ENCODE assay signal across 8 cellular contexts in genomic region chr7:2314209-2314955, GRCh38. TPM values are rescaled to one million over a fixed set of nuclear protein-coding genes. Genes with fewer than 3 reads are reported as not detected.
DNase-seq lines count a peak whose midpoint lies in the region; ATAC-seq and TF ChIP-seq lines count a peak whose summit lies in the region.

Gene SNX8, minus strand, starts transcription at chr7:2314441. Its CDS starts 20 bp downstream, at chr7:2314421.

- H3K36me3 ChIP-seq in left ventricle myocardium inferior: peaks cover 6% of the 10 kb centered on the region
- no peaks in the 10 kb centered on the region for H3K36me3 ChIP-seq in prostate gland

- H3K9me3 Mint-ChIP-seq in T-helper 1 cell treated with Interleukin-12 subunit alpha and Interleukin-12 subunit beta and Interleukin-4 antibody, amounts not matched to agents 30 μg/mL and 1 μg/mL, for 36 hours: no peaks in the 10 kb centered on the region

- TF ChIP-seq CTCF in left ventricle myocardium inferior (IDR thresholded peaks at IDR 0.05; ENCODE audit: borderline replicate concordance) (no peak), prostate gland (IDR thresholded peaks at IDR 0.05) (peak in 1 of 4 experiments; percentile 34)

- H3K4me3 ChIP-seq in left ventricle myocardium inferior: peak within 1 kb of the TSS; percentile 94
- peak within 1 kb of the TSS; percentile 91 to 95 for H3K4me3 ChIP-seq in prostate gland

- H3K4me1 ChIP-seq in left ventricle myocardium inferior (peaks cover 26% of the 10 kb centered on the region), prostate gland (replicated peaks) (no peaks in the 10 kb centered on the region)

- H3K36me3 Mint-ChIP-seq in T-helper 1 cell treated with Interleukin-12 subunit alpha and Interleukin-12 subunit beta and Interleukin-4 antibody, amounts not matched to agents 30 μg/mL and 1 μg/mL, for 36 hours (ENCODE audit: low read depth): peaks cover 2% of the 10 kb centered on the region

- peak; percentile 67 for ATAC-seq in HG02852 (IDR thresholded peaks at IDR 0.05; ENCODE audit: unreplicated experiment)

- intact Hi-C loops in left ventricle myocardium inferior (cut with micrococcal nuclease): no loop called here
- intact Hi-C loops in prostate gland (cut with DNase I): no loop called here

- peaks cover 12% of the 10 kb centered on the region for H3K4me1 Mint-ChIP-seq in T-helper 1 cell treated with Interleukin-12 subunit alpha and Interleukin-12 subunit beta and Interleukin-4 antibody, amounts not matched to agents 30 μg/mL and 1 μg/mL, for 36 hours (ENCODE audit: low read depth)

- TF ChIP-seq POLR2A in GM15510 (IDR thresholded peaks at IDR 0.05; ENCODE audit: borderline replicate concordance, extremely low read depth, insufficient read length) (peak; percentile 87), prostate gland (IDR thresholded peaks at IDR 0.05) (peak; percentile 51)

- no peaks in the 10 kb centered on the region for H3K27me3 Mint-ChIP-seq in T-helper 1 cell treated with Interleukin-12 subunit alpha and Interleukin-12 subunit beta and Interleukin-4 antibody, amounts not matched to agents 30 μg/mL and 1 μg/mL, for 36 hours (ENCODE audit: low read depth)

- H3K27ac Mint-ChIP-seq in T-helper 1 cell treated with Interleukin-12 subunit alpha and Interleukin-12 subunit beta and Interleukin-4 antibody, amounts not matched to agents 30 μg/mL and 1 μg/mL, for 36 hours: peak within 1 kb of the TSS; percentile 89

- H3K27me3 ChIP-seq in left ventricle myocardium inferior (ENCODE audit: low read depth) (no peaks in the 10 kb centered on the region), prostate gland (replicated peaks; ENCODE audit: insufficient read depth) (no peaks in the 10 kb centered on the region)

- H3K27ac ChIP-seq in left ventricle myocardium inferior (replicated peaks): peak within 1 kb of the TSS; percentile 75
- peak within 1 kb of the TSS; percentile 73 to 75 for H3K27ac ChIP-seq in prostate gland

- DNase-seq in NCI-H1436 treated with DMSO at 0.1 percent for 48 hours (lab: John Stamatoyannopoulos, UW): peak; percentile 60
- peak; percentile 78 for DNase-seq in amniotic epithelial cell (ENCODE audit: low read depth)
- DNase-seq in left ventricle myocardium inferior: peak; percentile 90
- DNase-seq in prostate gland (ENCODE audit: low spot score): peak; percentile 90
- peak; percentile 95 for DNase-seq in ureter (ENCODE audit: low spot score)

- peak within 1 kb of the TSS; percentile 91 for H3K4me3 Mint-ChIP-seq in T-helper 1 cell treated with Interleukin-12 subunit alpha and Interleukin-12 subunit beta and Interleukin-4 antibody, amounts not matched to agents 30 μg/mL and 1 μg/mL, for 36 hours

- 2% methylated on average over 45 of the region's 78 CpGs for WGBS in prostate gland

- no peaks in the 10 kb centered on the region for H3K9me3 ChIP-seq in left ventricle myocardium inferior (replicated peaks)
- no peaks in the 10 kb centered on the region for H3K9me3 ChIP-seq in prostate gland

RNA-seq across cellular contexts. Expression of gene SNX8, which starts in this region (rescaled TPM):
- total RNA-seq in left ventricle myocardium inferior: 16.8 TPM
- total RNA-seq in prostate gland: 10 to 100 TPM; 10.7 to 29.2 TPM
- 23.7 TPM for total RNA-seq in ureter

Comparison
In these comparisons a context has a peak if more than half of its experiments do, and no peak if none do; other contexts are left out.
1. Peak in every context shown above with its lines: DNase-seq, ATAC-seq, H3K4me3 ChIP-seq and H3K27ac ChIP-seq.